Comparison of ENCODE assay signal across 9 cellular contexts in the genomic region with DNA sequence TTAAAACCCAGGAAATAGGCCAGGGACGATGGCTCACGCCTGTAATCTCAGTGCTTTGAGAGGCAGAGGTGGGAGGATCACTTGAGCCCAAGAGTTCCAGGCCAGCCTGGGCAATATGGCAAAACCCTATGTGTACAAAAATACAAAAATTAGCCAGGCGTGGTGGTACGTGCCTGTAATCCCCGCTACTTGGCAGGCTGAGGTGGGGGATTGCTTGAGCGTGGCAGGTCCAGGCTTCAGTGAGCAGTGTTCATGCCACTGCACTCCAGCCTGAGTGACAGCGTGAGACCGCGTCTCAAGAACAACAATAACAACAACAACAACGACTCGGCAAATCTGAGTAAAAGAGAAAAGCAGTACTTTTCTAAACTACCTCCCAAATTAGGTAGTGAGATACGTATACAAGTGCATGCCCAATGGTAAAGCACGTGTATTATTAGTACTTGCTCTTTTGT. TPM values are rescaled to one million over a fixed set of nuclear protein-coding genes. Genes with fewer than 3 reads are reported as not detected.
DNase-seq lines count a peak whose midpoint lies in the region; ATAC-seq and FAIRE-seq lines count a peak whose summit lies in the region.
"Had no signal": no experiment of that assay in that cellular context is flagged by ENCODE, and none has a peak within 500 bp of the region (broad histone marks: within the 10 kb centered on the region; RNA-seq: fewer than 3 reads in every experiment).

No MANE protein-coding gene starts in this region.

- no peak for FAIRE-seq in HTR-8/SVneo (lab: Jason Lieb, UNC)

- no peak for DNase-seq in left ventricle myocardium superior
- no peak for DNase-seq in activated effector memory CD4-positive, alpha-beta T cell treated with Interleukin-2 at 50 U/mL for 16 hours
- no peak for DNase-seq in HTR-8/SVneo (ENCODE audit: insufficient read length, low spot score)
- DNase-seq in NCI-H2029 treated with DMSO at 0.1 percent for 48 hours (lab: John Stamatoyannopoulos, UW): no peak
- no peak for DNase-seq in T-helper 9 cell
- DNase-seq: hypothalamus had no signal

- peak; percentile 74 for ATAC-seq in GM18511 (IDR thresholded peaks at IDR 0.05; ENCODE audit: unreplicated experiment)
- ATAC-seq in GM21423 (IDR thresholded peaks at IDR 0.05; ENCODE audit: unreplicated experiment): peak; percentile 59
- ATAC-seq in HG03439 (IDR thresholded peaks at IDR 0.05; ENCODE audit: unreplicated experiment): peak; percentile 75
- peak; percentile 24 for ATAC-seq in left ventricle myocardium superior

- intact Hi-C loops in left ventricle myocardium superior (cut with micrococcal nuclease): no loop called here

RNA-seq across cellular contexts. Expression of gene NDUFC1, which starts 13.0 kb away (rescaled TPM):
- 246 TPM for total RNA-seq in left ventricle myocardium superior

RNA-seq across cellular contexts. Expression of gene NAA15, which starts 13.9 kb away (rescaled TPM):
- total RNA-seq in left ventricle myocardium superior: 36.1 TPM

RNA-seq across cellular contexts. Expression of gene MGARP, which starts 35.2 kb away (rescaled TPM):
- total RNA-seq in left ventricle myocardium superior: 0.62 TPM

Comparison
In these comparisons a context has a peak if more than half of its experiments do, and no peak if none do; other contexts are left out.
1. ATAC-seq: peak in every context shown above with its lines; median percentile 75 in HG03439; 74 in GM18511; 59 in GM21423; 24 in left ventricle myocardium superior.